In genomic region chr1:225868631-225869330, GRCh38 we compare ENCODE assay signal across 32 cellular contexts. TPM values are rescaled to one million over a fixed set of nuclear protein-coding genes. Genes with fewer than 3 reads are reported as not detected.
DNase-seq lines count a peak whose midpoint lies in the region; ATAC-seq and TF ChIP-seq lines count a peak whose summit lies in the region.
"Had no signal": no experiment of that assay in that cellular context is flagged by ENCODE, and none has a peak within 500 bp of the region (broad histone marks: within the 10 kb centered on the region; RNA-seq: fewer than 3 reads in every experiment).

No MANE protein-coding gene starts in this region.

- POLR2A ChIA-PET in CD4-positive, alpha-beta memory T cell (lab: Charles Lee; ENCODE audit: partially characterized antibody) = interaction anchor here (6.5 kb wide), 1 partner anchor 13 kb away, joined by 71 read pairs; the partner anchor contains the start of gene TMEM63A

- H3K27ac Mint-ChIP-seq in CD4-positive, alpha-beta memory T cell = peak overlapping the region; percentile 1 to 93 (median 75)
- H3K27ac Mint-ChIP-seq in activated naive CD8-positive, alpha-beta T cell treated with anti-CD3 and anti-CD28 coated beads, Interleukin-2, amount 50 U/mL, for 24 hours = no peak overlapping the region
- H3K27ac Mint-ChIP-seq: activated CD4-positive, alpha-beta memory T cell treated with anti-CD3 and anti-CD28 coated beads for 36 hours; activated naive CD4-positive, alpha-beta T cell treated with anti-CD3 and anti-CD28 coated beads, Interleukin-2, amount 10 ng/mL, durations not matched to agents 7 days and 5 days; activated T-helper 1 cell treated with anti-CD3 and anti-CD28 coated beads, Interleukin-12 subunit alpha, Interleukin-12 subunit beta, Interleukin-2, Interleukin-4 antibody, amounts not matched to agents 30 ng/mL and 10 ng/mL and 1 ng/mL, durations not matched to agents 14 hours and 24 hours and 36 hours; nephron had no signal

- peaks cover 62% of the 10 kb centered on the region for H3K4me1 ChIP-seq in CD4-positive, alpha-beta memory T cell (ENCODE audit: insufficient read depth, low read length)
- H3K4me1 ChIP-seq in uterus = no peaks in the 10 kb centered on the region
- H3K4me1 ChIP-seq: suprapubic skin had no signal

- H3K9me3 Mint-ChIP-seq in CD4-positive, alpha-beta memory T cell = no peaks in the 10 kb centered on the region
- no peaks in the 10 kb centered on the region for H3K9me3 Mint-ChIP-seq in activated naive CD8-positive, alpha-beta T cell treated with anti-CD3 and anti-CD28 coated beads, Interleukin-2, amount 50 U/mL, for 24 hours
- H3K9me3 Mint-ChIP-seq: activated CD4-positive, alpha-beta memory T cell treated with anti-CD3 and anti-CD28 coated beads for 36 hours; activated naive CD4-positive, alpha-beta T cell treated with anti-CD3 and anti-CD28 coated beads, Interleukin-2, amount 10 ng/mL, durations not matched to agents 7 days and 5 days; activated T-helper 1 cell treated with anti-CD3 and anti-CD28 coated beads, Interleukin-12 subunit alpha, Interleukin-12 subunit beta, Interleukin-2, Interleukin-4 antibody, amounts not matched to agents 30 ng/mL and 10 ng/mL and 1 ng/mL, durations not matched to agents 14 hours and 24 hours and 36 hours; brain; H9; nephron; stimulated activated effector memory CD8-positive, alpha-beta T cell treated with anti-CD3 and anti-CD28 coated beads, Interleukin-12 subunit alpha, Interleukin-12 subunit beta, amount 100 ng/mL, for 72 hours had no signal

- CTCF ChIA-PET in CD4-positive, alpha-beta memory T cell (lab: Charles Lee; ENCODE audit: partially characterized antibody) = interaction anchor here (3.2 to 3.3 kb wide), 2 partner anchors 13 to 42 kb away, joined by 13 to 22 read pairs; partner anchors contain the start of gene TMEM63A

- no peaks in the 10 kb centered on the region for H3K27me3 ChIP-seq in CD4-positive, alpha-beta memory T cell (ENCODE audit: insufficient read depth, low read length)
- H3K27me3 ChIP-seq in layer of hippocampus (ENCODE audit: control insufficient read depth, insufficient read depth, low read length) (no peaks in the 10 kb centered on the region), uterus (no peaks in the 10 kb centered on the region)
- H3K27me3 ChIP-seq: esophagus muscularis mucosa, MG63, suprapubic skin, upper lobe of left lung had no signal

- DNase-seq in NCI-H2171 treated with DMSO at 0.1 percent for 48 hours (lab: John Stamatoyannopoulos, UW) (peak; percentile 65), NCI-H2171 (lab: John Stamatoyannopoulos, UW) (no peak), NCI-H146 treated with DMSO at 0.1 percent for 48 hours (lab: John Stamatoyannopoulos, UW; ENCODE audit: unreplicated experiment) (peak; percentile 83), uterus (no peak), GDM1 (lab: John Stamatoyannopoulos, UW) (no peak)
- DNase-seq in CD4-positive, alpha-beta memory T cell = no peak
- no peak for DNase-seq in activated naive CD8-positive, alpha-beta T cell treated with anti-CD3 and anti-CD28 coated beads, Interleukin-2, amount 50 U/mL, for 24 hours
- DNase-seq: activated CD4-positive, alpha-beta memory T cell treated with anti-CD3 and anti-CD28 coated beads for 36 hours; activated CD4-positive, alpha-beta T cell treated with anti-CD3 and anti-CD28 coated beads for 1 hour; activated naive CD4-positive, alpha-beta T cell treated with anti-CD3 and anti-CD28 coated beads, Interleukin-2, amount 10 ng/mL, durations not matched to agents 7 days and 5 days; DMS53; foreskin fibroblast; H9; MG63; NCI-H2081 treated with DMSO at 0.1 percent for 48 hours; NCI-H524; Right ventricle myocardium superior; T-helper 2 cell; upper lobe of left lung had no signal

- peaks cover 81% of the 10 kb centered on the region for H3K36me3 ChIP-seq in CD4-positive, alpha-beta memory T cell (ENCODE audit: insufficient read depth, low read length)
- no peaks in the 10 kb centered on the region for H3K36me3 ChIP-seq in uterus

- H3K27me3 Mint-ChIP-seq in CD4-positive, alpha-beta memory T cell = no peaks in the 10 kb centered on the region
- H3K27me3 Mint-ChIP-seq in activated naive CD8-positive, alpha-beta T cell treated with anti-CD3 and anti-CD28 coated beads, Interleukin-2, amount 50 U/mL, for 24 hours = no peaks in the 10 kb centered on the region
- H3K27me3 Mint-ChIP-seq: activated CD4-positive, alpha-beta memory T cell treated with anti-CD3 and anti-CD28 coated beads for 36 hours; activated naive CD4-positive, alpha-beta T cell treated with anti-CD3 and anti-CD28 coated beads, Interleukin-2, amount 10 ng/mL, durations not matched to agents 7 days and 5 days; brain had no signal

- H3K4me3 ChIP-seq in CD4-positive, alpha-beta memory T cell (ENCODE audit: low read length in 2 of 2) = no peak overlapping the region
- no peak overlapping the region for H3K4me3 ChIP-seq in uterus
- H3K4me3 ChIP-seq: esophagus muscularis mucosa, lung, MG63, mucosa of descending colon, suprapubic skin, upper lobe of left lung had no signal

- no peak for ATAC-seq in activated naive CD8-positive, alpha-beta T cell treated with anti-CD3 and anti-CD28 coated beads, Interleukin-2, amount 50 U/mL, for 24 hours
- ATAC-seq: mucosa of descending colon; stimulated activated effector memory CD8-positive, alpha-beta T cell treated with anti-CD3 and anti-CD28 coated beads, Interleukin-12 subunit alpha, Interleukin-12 subunit beta, amount 100 ng/mL, for 72 hours had no signal

- TF ChIP-seq POLR2A in uterus (IDR thresholded peaks at IDR 0.05) = no peak

- peaks cover 34 to 79% (median 58%) of the 10 kb centered on the region in 4 donors for H3K4me1 Mint-ChIP-seq in CD4-positive, alpha-beta memory T cell
- H3K4me1 Mint-ChIP-seq in activated naive CD8-positive, alpha-beta T cell treated with anti-CD3 and anti-CD28 coated beads, Interleukin-2, amount 50 U/mL, for 24 hours = peaks cover 55% of the 10 kb centered on the region

- peak overlapping the region in 1 of 8 donors; percentile 13 for H3K4me3 Mint-ChIP-seq in CD4-positive, alpha-beta memory T cell
- H3K4me3 Mint-ChIP-seq in activated naive CD8-positive, alpha-beta T cell treated with anti-CD3 and anti-CD28 coated beads, Interleukin-2, amount 50 U/mL, for 24 hours = no peak overlapping the region
- H3K4me3 Mint-ChIP-seq: activated CD4-positive, alpha-beta memory T cell treated with anti-CD3 and anti-CD28 coated beads for 36 hours; activated naive CD4-positive, alpha-beta T cell treated with anti-CD3 and anti-CD28 coated beads, Interleukin-2, amount 10 ng/mL, durations not matched to agents 7 days and 5 days; activated T-helper 1 cell treated with anti-CD3 and anti-CD28 coated beads, Interleukin-12 subunit alpha, Interleukin-12 subunit beta, Interleukin-2, Interleukin-4 antibody, amounts not matched to agents 30 ng/mL and 10 ng/mL and 1 ng/mL, durations not matched to agents 14 hours and 24 hours and 36 hours; brain; H9; nephron; stimulated activated effector memory CD8-positive, alpha-beta T cell treated with anti-CD3 and anti-CD28 coated beads, Interleukin-12 subunit alpha, Interleukin-12 subunit beta, amount 100 ng/mL, for 72 hours had no signal

- TF ChIP-seq CTCF in uterus (IDR thresholded peaks at IDR 0.05) = no peak

- H3K27ac ChIP-seq in CD4-positive, alpha-beta memory T cell (ENCODE audit: low read depth, low read length) = no peak overlapping the region
- H3K27ac ChIP-seq in layer of hippocampus (ENCODE audit: low read depth, low read length) (peak overlapping the region; percentile 30), uterus (no peak overlapping the region)
- H3K27ac ChIP-seq: esophagus muscularis mucosa, KMS-11, suprapubic skin, upper lobe of left lung had no signal

- no peaks in the 10 kb centered on the region for H3K9me3 ChIP-seq in CD4-positive, alpha-beta memory T cell (ENCODE audit: control insufficient read depth in 1 of 2, low read length in 2 of 2)
- no peaks in the 10 kb centered on the region for H3K9me3 ChIP-seq in uterus
- H3K9me3 ChIP-seq: esophagus muscularis mucosa, MG63, mucosa of descending colon, suprapubic skin, upper lobe of left lung had no signal

- intact Hi-C loops in CD4-positive, alpha-beta memory T cell (cut with micrococcal nuclease) = loop anchor here (5.0 kb wide), 2 partner anchors 91 to 109 kb away; partner anchors contain the start of gene SRP9
- intact Hi-C loops in uterus (cut with DNase I; ENCODE audit: low total_unique reads) = no loop called here

- H3K36me3 Mint-ChIP-seq in CD4-positive, alpha-beta memory T cell = peaks cover 58 to 86% of the 10 kb centered on the region in 2 donors
- peaks cover 27% of the 10 kb centered on the region for H3K36me3 Mint-ChIP-seq in activated naive CD8-positive, alpha-beta T cell treated with anti-CD3 and anti-CD28 coated beads, Interleukin-2, amount 50 U/mL, for 24 hours (ENCODE audit: low read depth)

RNA-seq across cellular contexts. Expression of gene TMEM63A, which starts 13.4 kb away (rescaled TPM):
- 100 to 1,000 TPM; 476 to 507 TPM for total RNA-seq in CD4-positive, alpha-beta memory T cell
- 10 to 100 TPM; 46.2 to 79.5 TPM for polyA plus RNA-seq in CD4-positive, alpha-beta memory T cell
- total RNA-seq in uterus = 100 to 1,000 TPM in 1 of 4 donors, 10 to 100 TPM in 3; 11.2 to 125 (median 63.8) TPM

RNA-seq across cellular contexts. Expression of gene LEFTY1, which starts 20.2 kb away (rescaled TPM):
- total RNA-seq in CD4-positive, alpha-beta memory T cell = under 1 TPM; 0.55 to 0.75 TPM
- polyA plus RNA-seq in CD4-positive, alpha-beta memory T cell = not detected
- total RNA-seq in uterus = 1 to 10 TPM in 2 of 4 donors, not detected in 2; 1.1 to 3.5 TPM
- total RNA-seq: activated T-helper 1 cell treated with anti-CD3 and anti-CD28 coated beads, Interleukin-12 subunit alpha, Interleukin-12 subunit beta, Interleukin-2, Interleukin-4 antibody, amounts not matched to agents 30 ng/mL and 10 ng/mL and 1 ng/mL, durations not matched to agents 14 hours and 24 hours and 36 hours; cerebellum; dermis microvascular lymphatic vessel endothelial cell; suprapubic skin had no signal
- polyA plus RNA-seq: keratinocyte had no signal

RNA-seq across cellular contexts. Expression of gene PYCR2, which starts 55.3 kb away (rescaled TPM):
- 100 to 1,000 TPM; 102 to 116 TPM for total RNA-seq in CD4-positive, alpha-beta memory T cell
- polyA plus RNA-seq in CD4-positive, alpha-beta memory T cell = 10 to 100 TPM; 73.6 to 86.6 TPM
- total RNA-seq in uterus = 10 to 100 TPM; 19.5 to 66.4 (median 38.8) TPM

RNA-seq across cellular contexts. Expression of gene EPHX1, which starts 58.9 kb away (rescaled TPM):
- total RNA-seq in CD4-positive, alpha-beta memory T cell = 1 to 10 TPM; 2.1 to 3.0 TPM
- under 1 TPM; 0.34 to 0.56 TPM for polyA plus RNA-seq in CD4-positive, alpha-beta memory T cell
- total RNA-seq in uterus = 100 to 1,000 TPM in 1 of 4 donors, 10 to 100 TPM in 3; 51.2 to 156 (median 55.3) TPM

Comparison
In these comparisons a context has a peak if more than half of its experiments do, and no peak if none do; other contexts are left out.
1. DNase-seq: peak in NCI-H2171 treated with DMSO at 0.1 percent for 48 hours (single experiment) and NCI-H146 treated with DMSO at 0.1 percent for 48 hours (single experiment); none in NCI-H2171 (single experiment), CD4-positive, alpha-beta memory T cell (0 of 5), uterus (0 of 2), activated naive CD8-positive, alpha-beta T cell treated with anti-CD3 and anti-CD28 coated beads, Interleukin-2, amount 50 U/mL, for 24 hours (single experiment) and GDM1 (single experiment).